ENCODE assay signal across 1 cellular context in the genomic region with DNA sequence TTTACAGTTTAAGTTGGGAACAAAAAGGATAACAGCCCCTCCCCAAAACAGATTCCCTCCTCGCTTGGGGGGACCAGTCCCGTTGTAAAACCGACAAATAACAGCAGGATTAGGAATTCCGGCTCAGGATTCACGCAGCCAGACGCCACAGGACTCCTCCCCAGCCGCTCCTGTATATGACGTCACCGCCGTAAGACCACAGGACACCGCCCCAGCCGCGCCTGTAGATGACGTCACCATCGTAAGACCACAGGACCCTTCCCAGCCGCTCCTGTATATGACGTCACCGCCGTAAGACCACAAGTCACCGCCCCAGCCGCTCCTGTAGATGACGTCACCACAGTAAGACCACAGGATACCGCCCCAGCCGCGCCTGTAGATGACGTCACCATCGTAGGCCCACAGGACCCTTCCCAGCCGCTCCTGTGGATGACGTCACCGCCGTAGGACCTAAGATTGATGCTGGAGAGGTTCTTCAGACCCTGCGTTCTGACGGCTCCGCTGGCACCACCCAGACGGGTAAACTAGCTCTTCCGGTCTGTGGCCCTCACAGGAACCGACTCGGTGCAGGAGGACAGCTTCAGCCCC.
TF ChIP-seq lines count a peak whose summit lies in the region.

No MANE protein-coding gene starts in this region.

TF ChIP-seq in K562, 482 proteins besides CTCF, POLR2A, EP300 and RAD21 (continued from another document and continues in another):
- TF ChIP-seq RREB1 (CRISPR knock-in tag; IDR thresholded peaks at IDR 0.05) = peak; percentile 98
- TF ChIP-seq HES1 (IDR thresholded peaks at IDR 0.05; ENCODE audit: low read depth) = no peak
- no peak for TF ChIP-seq CHD7 (IDR thresholded peaks at IDR 0.05; ENCODE audit: low read depth, low read length)
- TF ChIP-seq ZBTB11 (CRISPR knock-in tag; IDR thresholded peaks at IDR 0.05) = peak in 2 of 3 experiments; percentile 53 to 56; a peak in 3 of 6 replicates
- TF ChIP-seq, protein P1, sequence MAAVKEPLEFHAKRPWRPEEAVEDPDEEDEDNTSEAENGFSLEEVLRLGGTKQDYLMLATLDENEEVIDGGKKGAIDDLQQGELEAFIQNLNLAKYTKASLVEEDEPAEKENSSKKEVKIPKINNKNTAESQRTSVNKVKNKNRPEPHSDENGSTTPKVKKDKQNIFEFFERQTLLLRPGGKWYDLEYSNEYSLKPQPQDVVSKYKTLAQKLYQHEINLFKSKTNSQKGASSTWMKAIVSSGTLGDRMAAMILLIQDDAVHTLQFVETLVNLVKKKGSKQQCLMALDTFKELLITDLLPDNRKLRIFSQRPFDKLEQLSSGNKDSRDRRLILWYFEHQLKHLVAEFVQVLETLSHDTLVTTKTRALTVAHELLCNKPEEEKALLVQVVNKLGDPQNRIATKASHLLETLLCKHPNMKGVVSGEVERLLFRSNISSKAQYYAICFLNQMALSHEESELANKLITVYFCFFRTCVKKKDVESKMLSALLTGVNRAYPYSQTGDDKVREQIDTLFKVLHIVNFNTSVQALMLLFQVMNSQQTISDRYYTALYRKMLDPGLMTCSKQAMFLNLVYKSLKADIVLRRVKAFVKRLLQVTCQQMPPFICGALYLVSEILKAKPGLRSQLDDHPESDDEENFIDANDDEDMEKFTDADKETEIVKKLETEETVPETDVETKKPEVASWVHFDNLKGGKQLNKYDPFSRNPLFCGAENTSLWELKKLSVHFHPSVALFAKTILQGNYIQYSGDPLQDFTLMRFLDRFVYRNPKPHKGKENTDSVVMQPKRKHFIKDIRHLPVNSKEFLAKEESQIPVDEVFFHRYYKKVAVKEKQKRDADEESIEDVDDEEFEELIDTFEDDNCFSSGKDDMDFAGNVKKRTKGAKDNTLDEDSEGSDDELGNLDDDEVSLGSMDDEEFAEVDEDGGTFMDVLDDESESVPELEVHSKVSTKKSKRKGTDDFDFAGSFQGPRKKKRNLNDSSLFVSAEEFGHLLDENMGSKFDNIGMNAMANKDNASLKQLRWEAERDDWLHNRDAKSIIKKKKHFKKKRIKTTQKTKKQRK (IDR thresholded peaks at IDR 0.05; ENCODE audit: borderline replicate concordance, low read depth, low read length) = no peak
- TF ChIP-seq, protein P2, sequence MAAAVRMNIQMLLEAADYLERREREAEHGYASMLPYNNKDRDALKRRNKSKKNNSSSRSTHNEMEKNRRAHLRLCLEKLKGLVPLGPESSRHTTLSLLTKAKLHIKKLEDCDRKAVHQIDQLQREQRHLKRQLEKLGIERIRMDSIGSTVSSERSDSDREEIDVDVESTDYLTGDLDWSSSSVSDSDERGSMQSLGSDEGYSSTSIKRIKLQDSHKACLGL (CRISPR knock-in tag; IDR thresholded peaks at IDR 0.05; ENCODE audit: borderline replicate concordance, poor library complexity, severe bottlenecking) = no peak
- no peak for TF ChIP-seq NUFIP1 (IDR thresholded peaks at IDR 0.05; ENCODE audit: partially characterized antibody)
- no peak for TF ChIP-seq DEAF1 (CRISPR knock-in tag; IDR thresholded peaks at IDR 0.05)
- no peak for TF ChIP-seq ZC3H4 (CRISPR knock-in tag; IDR thresholded peaks at IDR 0.05; ENCODE audit: borderline replicate concordance)
- no peak for TF ChIP-seq ZNF316 (IDR thresholded peaks at IDR 0.05)
